In the genomic region with DNA sequence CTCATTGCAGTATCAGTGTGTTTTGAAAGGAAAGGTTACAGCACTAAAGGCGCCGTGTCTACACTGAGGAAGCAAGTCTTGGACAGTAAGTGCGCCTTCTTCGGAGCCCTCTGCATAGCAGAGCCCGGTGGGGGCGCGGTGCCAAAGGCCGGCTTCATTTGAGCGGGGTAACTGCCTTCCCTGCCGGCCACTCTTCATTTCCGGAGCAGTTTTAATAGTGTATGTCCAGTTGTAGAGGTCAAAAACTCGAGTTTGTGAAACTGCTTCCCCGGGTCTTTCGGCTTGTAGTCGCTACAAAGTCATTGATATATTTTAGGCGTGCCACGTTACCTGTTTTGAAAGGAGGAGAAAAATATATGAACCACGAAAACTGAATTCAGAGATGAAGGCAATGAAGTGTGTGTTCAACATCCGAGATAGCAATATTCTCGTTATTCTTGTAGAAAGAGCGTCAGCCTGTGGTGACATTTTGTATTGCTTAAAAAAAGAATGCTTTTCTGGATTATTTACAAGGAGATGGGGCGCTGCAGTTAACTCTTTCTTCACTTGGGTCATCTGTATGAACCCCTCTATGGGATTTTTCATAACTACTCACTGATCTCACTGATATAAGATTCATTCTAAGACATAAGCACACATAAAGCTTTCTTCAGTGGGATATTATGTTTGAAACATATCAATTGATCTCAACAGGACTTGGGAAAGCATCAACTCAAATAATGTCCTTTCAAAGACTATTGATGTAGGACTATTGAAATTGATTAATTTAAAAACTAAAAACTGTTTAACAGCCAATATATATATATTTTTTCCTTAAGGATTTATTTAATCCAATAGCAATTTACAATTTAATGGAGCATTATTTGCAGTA, we compare ENCODE assay signal across 8 cellular contexts. TPM values are rescaled to one million over a fixed set of nuclear protein-coding genes. Genes with fewer than 3 reads are reported as not detected.
DNase-seq lines count a peak whose midpoint lies in the region; ATAC-seq, FAIRE-seq and TF ChIP-seq lines count a peak whose summit lies in the region.

No MANE protein-coding gene starts in this region.

- H3K4me2 ChIP-seq in keratinocyte (ENCODE audit: control insufficient read depth, extremely low read depth, insufficient read depth, low read depth, low read length): peak overlapping the region; percentile 78

- WGBS in spleen, 5 donors: 0 to 2% (median 1%) methylated on average over 18 to 22 of the region's 22 CpGs

- intact Hi-C loops in spleen (cut with DNase I; ENCODE audit: low total_unique reads): no loop called here

- no peaks in the 10 kb centered on the region for H4K20me1 ChIP-seq in keratinocyte (ENCODE audit: control insufficient read depth, extremely low read depth, insufficient read depth, low read length)

- H3K9me1 ChIP-seq in keratinocyte (ENCODE audit: control insufficient read depth, extremely low read depth, insufficient read depth, low read length): no peaks in the 10 kb centered on the region

- no peaks in the 10 kb centered on the region for H3K9me3 ChIP-seq in keratinocyte (ENCODE audit: control insufficient read depth, low read depth, low read length)
- H3K9me3 ChIP-seq in spleen: no peaks in the 10 kb centered on the region

- H3K36me3 ChIP-seq in keratinocyte (ENCODE audit: control insufficient read depth in 2 of 2, extremely low read depth in 1 of 2, insufficient read depth in 2 of 2, low read length in 2 of 2) (no peaks in the 10 kb centered on the region), spleen (no peaks in the 10 kb centered on the region)

- peak; percentile 7 for ATAC-seq in HG02870 (IDR thresholded peaks at IDR 0.05; ENCODE audit: unreplicated experiment)

- H3K27me3 ChIP-seq in keratinocyte (ENCODE audit: control insufficient read depth, extremely low read depth, insufficient read depth, low read length) (no peaks in the 10 kb centered on the region), spleen (replicated peaks in 1 of 7) (peaks cover 0 to 18% (median 0%) of the 10 kb centered on the region in 7 donors)

- dilution Hi-C loops in keratinocyte (cut with MboI; ENCODE audit: extremely low pct_ligation_motif_present, low sequenced_read_pairs): no loop called here

- H3K4me1 ChIP-seq in keratinocyte (ENCODE audit: control insufficient read depth, extremely low read depth, insufficient read depth, low read length) (peaks cover 42% of the 10 kb centered on the region), spleen (peaks cover 15 to 55% (median 40%) of the 10 kb centered on the region in 6 donors)

- TF ChIP-seq CTCF in keratinocyte (optimal IDR thresholded peaks at IDR 0.05 in 1 of 3, IDR thresholded peaks at IDR 0.05 in 1 of 3, conservative IDR thresholded peaks at IDR 0.05 in 1 of 3; ENCODE audit: extremely low read depth in 1 of 3, insufficient read depth in 2 of 3, low read length in 3 of 3) (peak in 2 of 3 experiments; percentile 69 to 73), spleen (IDR thresholded peaks at IDR 0.05 in 8 of 11, conservative IDR thresholded peaks at IDR 0.05 in 3 of 11) (peak in 10 of 11 experiments; percentile 26 to 57 (median 39))

- H3K27ac ChIP-seq in keratinocyte (ENCODE audit: control insufficient read depth, insufficient read depth, low read length) (peak overlapping the region; percentile 96), spleen (peak overlapping the region; percentile 80 to 94 (median 90))

- peak overlapping the region; percentile 95 for H2AFZ ChIP-seq in keratinocyte (ENCODE audit: control insufficient read depth, low read length)

- peaks cover 73% of the 10 kb centered on the region for H3K79me2 ChIP-seq in keratinocyte (ENCODE audit: control insufficient read depth, insufficient read depth, low read length)

- DNase-seq in activated CD8-positive, alpha-beta memory T cell treated with anti-CD3 and anti-CD28 coated beads for 48 hours (ENCODE audit: low read depth in 2 of 3, low spot score in 2 of 3): peak in 2 of 3 experiments; percentile 11 to 30
- no peak for DNase-seq in activated CD8-positive, alpha-beta memory T cell treated with anti-CD3 and anti-CD28 coated beads for 24 hours
- DNase-seq in NCI-H146 (lab: John Stamatoyannopoulos, UW): peak; percentile 79
- DNase-seq in T1000 (lab: John Stamatoyannopoulos, UW): peak; percentile 18
- DNase-seq in central memory CD4-positive, alpha-beta T cell: peak; percentile 59
- DNase-seq in keratinocyte (ENCODE audit: low read depth, low spot score): no peak
- DNase-seq in spleen: peak; percentile 89

- peak overlapping the region; percentile 58 to 97 (median 71) for H3K4me3 ChIP-seq in keratinocyte (ENCODE audit: control insufficient read depth in 2 of 3, extremely low read depth in 1 of 3, insufficient read depth in 2 of 3, low read depth in 1 of 3, low read length in 3 of 3)
- peak overlapping the region; percentile 47 to 86 (median 62) for H3K4me3 ChIP-seq in spleen

- FAIRE-seq in keratinocyte (lab: Jason Lieb, UNC): no peak

- peak overlapping the region; percentile 97 for H3K9ac ChIP-seq in keratinocyte (ENCODE audit: control insufficient read depth, extremely low read depth, insufficient read depth, low read length)

- TF ChIP-seq POLR2A in spleen (IDR thresholded peaks at IDR 0.05): no peak

RNA-seq across cellular contexts. Expression of a gene that starts 3.0 kb away (rescaled TPM):
- polyA plus RNA-seq in keratinocyte: 49.9 to 71.3 TPM (median 67.6 TPM) in 3 replicates
- 38.9 TPM for polyA plus RNA-seq in keratinocyte (2011; ENCODE audit: low read depth)
- polyA plus RNA-seq in keratinocyte (2011; cell fraction: cytosol; rRNA removed): 16.5 and 38.3 TPM in 2 replicates
- polyA plus RNA-seq in keratinocyte (2011; cell fraction: nucleus; rRNA removed): 54.5 and 77.6 TPM in 2 replicates
- 22.5 and 56.2 TPM in 2 replicates for polyA plus RNA-seq in keratinocyte (2012; ENCODE audit: low replicate concordance)
- polyA minus RNA-seq in keratinocyte: 19.3 to 124 TPM (median 59.1 TPM) in 3 replicates
- 37.8 TPM for polyA minus RNA-seq in keratinocyte (2011; cell fraction: cytosol; rRNA and poly(A)+ RNA removed)
- 84.6 and 158 TPM in 2 replicates for polyA minus RNA-seq in keratinocyte (2011; cell fraction: nucleus; rRNA and poly(A)+ RNA removed)
- total RNA-seq in spleen: 10 to 100 TPM in 6 of 7 donors, 1 to 10 TPM in 1; 8.4 to 18.5 (median 15.1) TPM
- polyA plus RNA-seq in spleen: 10 to 100 TPM in 1 of 3 donors, 1 to 10 TPM in 2; 6.3 to 11.9 (median 7.0) TPM

Comparison
In these comparisons a context has a peak if more than half of its experiments do, and no peak if none do; other contexts are left out.
1. DNase-seq: peak in activated CD8-positive, alpha-beta memory T cell treated with anti-CD3 and anti-CD28 coated beads for 48 hours (2 of 3), NCI-H146 (single experiment), T1000 (single experiment), central memory CD4-positive, alpha-beta T cell (single experiment) and spleen (single experiment); none in activated CD8-positive, alpha-beta memory T cell treated with anti-CD3 and anti-CD28 coated beads for 24 hours (single experiment) and keratinocyte (single experiment).